8 cellular contexts compared by ENCODE assay signal in the genomic region with DNA sequence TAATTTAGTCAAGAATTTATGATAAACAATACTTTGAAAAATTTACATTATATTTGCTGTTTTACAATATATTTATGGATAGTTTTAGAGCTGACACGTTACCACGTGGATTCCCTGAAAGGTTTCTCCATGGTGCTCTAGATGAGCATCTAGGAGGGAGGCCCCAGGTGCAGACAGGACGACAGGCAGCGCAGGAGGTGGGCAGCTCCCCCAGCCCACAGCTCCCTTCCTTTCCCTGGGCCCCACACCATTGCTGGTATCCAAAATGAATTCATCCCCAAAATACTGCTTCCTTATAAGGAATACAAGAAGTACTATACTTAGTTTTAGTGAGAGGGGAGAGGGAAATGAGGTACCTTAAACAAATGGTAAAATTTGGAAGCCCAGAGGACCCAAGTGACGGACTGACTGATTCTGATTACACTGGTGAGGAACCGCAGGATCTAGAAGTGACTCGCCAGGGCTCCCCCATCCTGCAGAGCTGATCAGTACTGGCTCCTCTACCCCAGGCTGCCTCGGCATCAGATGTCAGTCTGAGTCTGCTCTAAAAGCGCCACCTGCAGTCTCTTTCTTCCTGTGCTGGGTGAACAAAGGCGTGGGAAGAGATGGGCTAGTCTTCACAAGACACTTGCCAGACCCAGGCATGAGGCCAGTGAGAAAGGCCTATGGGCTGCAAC.
DNase-seq lines count a peak whose midpoint lies in the region; ATAC-seq and TF ChIP-seq lines count a peak whose summit lies in the region.

No MANE protein-coding gene starts in this region.

- DNase-seq in CD4-positive, alpha-beta T cell: peak; percentile 45 to 71 (median 54)
- DNase-seq in NT2/D1 (ENCODE audit: low read depth, low spot score) (peak; percentile 71), iPS DF 4.7 (ENCODE audit: extremely low read depth, low spot score) (peak; percentile 72), sciatic nerve (ENCODE audit: low spot score) (no peak)
- DNase-seq in activated T-cell treated with anti-CD3 and anti-CD28 coated beads, Interleukin-2, amount 50 U/mL, for 4 hours: peak; percentile 51
- peak; percentile 5 for DNase-seq in stimulated activated CD8-positive, alpha-beta memory T cell treated with anti-CD3 and anti-CD28 coated beads, Interleukin-15, amount 100 ng/mL, for 1 hour (ENCODE audit: low read depth)

- peak overlapping the region; percentile 90 for H3K27ac Mint-ChIP-seq in CD4-positive, alpha-beta T cell

- peak; percentile 59 for ATAC-seq in CD4-positive, alpha-beta T cell (ENCODE audit: poor library complexity)
- ATAC-seq in GM19455 (IDR thresholded peaks at IDR 0.05; ENCODE audit: unreplicated experiment) (peak; percentile 88), HG03460 (IDR thresholded peaks at IDR 0.05; ENCODE audit: unreplicated experiment) (peak; percentile 76), sciatic nerve (no peak)
- peak; percentile 90 to 93 for ATAC-seq in activated T-cell treated with anti-CD3 and anti-CD28 coated beads, Interleukin-2, amount 50 U/mL, for 4 hours

- H3K27me3 ChIP-seq in CD4-positive, alpha-beta T cell (ENCODE audit: control insufficient read depth, insufficient read depth, low read length): no peaks in the 10 kb centered on the region
- H3K27me3 ChIP-seq in NT2/D1 (ENCODE audit: insufficient read depth, insufficient read length): no peaks in the 10 kb centered on the region

- POLR2A ChIA-PET in CD4-positive, alpha-beta T cell (lab: Charles Lee): interaction anchor here (0.6 kb wide), 1 partner anchor 76 kb away, joined by 3 read pairs; no protein-coding TSS in a partner anchor

- H3K36me3 Mint-ChIP-seq in CD4-positive, alpha-beta T cell (ENCODE audit: low read depth): no peaks in the 10 kb centered on the region
- no peaks in the 10 kb centered on the region for H3K36me3 Mint-ChIP-seq in activated T-cell treated with anti-CD3 and anti-CD28 coated beads, Interleukin-2, amount 50 U/mL, for 4 hours (ENCODE audit: insufficient read depth)

- no peaks in the 10 kb centered on the region for H3K9me3 Mint-ChIP-seq in CD4-positive, alpha-beta T cell
- no peaks in the 10 kb centered on the region for H3K9me3 Mint-ChIP-seq in activated T-cell treated with anti-CD3 and anti-CD28 coated beads, Interleukin-2, amount 50 U/mL, for 4 hours

- no peak overlapping the region for H3K4me3 ChIP-seq in NT2/D1 (ENCODE audit: insufficient read length, low read depth)

- peak; percentile 43 for TF ChIP-seq CTCF in CD4-positive, alpha-beta T cell (IDR thresholded peaks at IDR 0.05)

- H3K36me3 ChIP-seq in NT2/D1 (ENCODE audit: insufficient read depth, insufficient read length, low read length): peaks cover 68% of the 10 kb centered on the region

- peaks cover 32% of the 10 kb centered on the region for H3K4me1 Mint-ChIP-seq in CD4-positive, alpha-beta T cell (ENCODE audit: low read depth)
- H3K4me1 Mint-ChIP-seq in activated T-cell treated with anti-CD3 and anti-CD28 coated beads, Interleukin-2, amount 50 U/mL, for 4 hours (ENCODE audit: low read depth): peaks cover 23% of the 10 kb centered on the region

- no peaks in the 10 kb centered on the region for H3K9me3 ChIP-seq in CD4-positive, alpha-beta T cell (ENCODE audit: control insufficient read depth, low read length)
- no peaks in the 10 kb centered on the region for H3K9me3 ChIP-seq in NT2/D1 (ENCODE audit: insufficient read depth, low read length)

- intact Hi-C loops in CD4-positive, alpha-beta T cell (cut with DNase I, micrococcal nuclease): loop anchor here (1.0 to 2.0 kb wide), 3 partner anchors 37 to 122 kb away; no protein-coding TSS in a partner anchor
- intact Hi-C loops in sciatic nerve (cut with DNase I): no loop called here

- no peak overlapping the region for H3K27ac ChIP-seq in CD4-positive, alpha-beta T cell (ENCODE audit: low read depth, low read length)

- peak overlapping the region; percentile 78 for H3K4me3 Mint-ChIP-seq in CD4-positive, alpha-beta T cell
- no peak overlapping the region for H3K4me3 Mint-ChIP-seq in activated T-cell treated with anti-CD3 and anti-CD28 coated beads, Interleukin-2, amount 50 U/mL, for 4 hours

- CTCF ChIA-PET in CD4-positive, alpha-beta T cell (lab: Charles Lee): interaction anchor here (0.7 to 2.7 kb wide), 13 partner anchors 9 to 1356 kb away, joined by 3 to 25 read pairs (median 3); no protein-coding TSS in a partner anchor

- H3K9ac ChIP-seq in NT2/D1 (ENCODE audit: insufficient read length, low read depth): no peak overlapping the region

- H3K4me1 ChIP-seq in NT2/D1 (ENCODE audit: insufficient read depth, insufficient read length): peaks cover 14% of the 10 kb centered on the region

- no peaks in the 10 kb centered on the region for H3K27me3 Mint-ChIP-seq in CD4-positive, alpha-beta T cell
- no peaks in the 10 kb centered on the region for H3K27me3 Mint-ChIP-seq in activated T-cell treated with anti-CD3 and anti-CD28 coated beads, Interleukin-2, amount 50 U/mL, for 4 hours (ENCODE audit: low read depth)
